In genomic region chr6:34131326-34132081, GRCh38 we compare ENCODE assay signal across 1 cellular context.
TF ChIP-seq lines count a peak whose summit lies in the region.

No MANE protein-coding gene starts in this region.

TF ChIP-seq in HCT116, 20 proteins besides CTCF, POLR2A, EP300 and RAD21 (continued from another document):
- TF ChIP-seq REST (IDR thresholded peaks at IDR 0.05; ENCODE audit: low read depth), result no peak
